In genomic region chr18:3121256-3121655, GRCh38 we compare ENCODE assay signal across 22 cellular contexts.
DNase-seq lines count a peak whose midpoint lies in the region; TF ChIP-seq lines count a peak whose summit lies in the region.
"Had no signal": no experiment of that assay in that cellular context is flagged by ENCODE, and none has a peak within 500 bp of the region (broad histone marks: within the 10 kb centered on the region; RNA-seq: fewer than 3 reads in every experiment).

No MANE protein-coding gene starts in this region.

- CTCF ChIA-PET in OCI-LY7 (lab: Charles Lee; ENCODE audit: unreplicated experiment), result no interaction called here

- no peaks in the 10 kb centered on the region for H3K27me3 ChIP-seq in mucosa of stomach (ENCODE audit: control insufficient read depth, insufficient read depth, low read length)
- H3K27me3 ChIP-seq: adrenal gland, hepatocyte had no signal

- no peaks in the 10 kb centered on the region for H3K79me2 ChIP-seq in OCI-LY7 (ENCODE audit: insufficient read depth, low read depth, low read length)
- H3K79me2 ChIP-seq: hepatocyte had no signal

- H3K4me1 ChIP-seq in OCI-LY7 (ENCODE audit: insufficient read depth, low read length, poor library complexity, severe bottlenecking) (no peaks in the 10 kb centered on the region), mucosa of stomach (ENCODE audit: control insufficient read depth, insufficient read depth, low read length) (peaks cover 41% of the 10 kb centered on the region)

- DNase-seq in GM10266 (ENCODE audit: extremely low spot score) (no peak), OCI-LY7 (ENCODE audit: low spot score) (peak; percentile 8), choroid plexus epithelial cell (ENCODE audit: low read depth) (peak; percentile 53), amniotic stem cell (lab: John Stamatoyannopoulos, UW) (no peak), AML-193 (lab: John Stamatoyannopoulos, UW) (no peak)
- no peak for DNase-seq in activated CD4-positive, alpha-beta T cell treated with anti-CD3 and anti-CD28 coated beads, Interleukin-2, amount 50 U/mL, for 48 hours
- DNase-seq: activated CD4-positive, alpha-beta T cell treated with anti-CD3 and anti-CD28 coated beads, Interleukin-2, amount 10 ng/mL, durations not matched to agents 7 days and 5 days; activated CD8-positive, alpha-beta memory T cell treated with anti-CD3 and anti-CD28 coated beads, Interleukin-2, amount 50 U/mL, for 48 hours; activated effector memory CD4-positive, alpha-beta T cell treated with anti-CD3 and anti-CD28 coated beads, Interleukin-2, amount 50 U/mL, for 16 hours; adrenal gland; CD8-positive, alpha-beta memory T cell; DMS53; effector memory CD4-positive, alpha-beta T cell; H9; NCI-H1417 treated with DMSO at 0.1 percent for 48 hours; NCI-H2107; NCI-H69; stimulated activated CD4-positive, alpha-beta T cell treated with anti-CD3 and anti-CD28 coated beads, Interleukin-2, amount 100 ng/mL, for 24 hours; stimulated activated naive B cell treated with anti-CD40 and anti-IgM and Interleukin-4, amounts not matched to agents 10 μg/mL and 1 μg/mL and 100 μg/mL, for 72 hours had no signal

- H3K4me3 ChIP-seq in OCI-LY7 (ENCODE audit: low read depth, low read length, poor library complexity, severe bottlenecking) (no peak overlapping the region), choroid plexus epithelial cell (ENCODE audit: low read depth, low read length) (no peak overlapping the region), mucosa of stomach (ENCODE audit: low read length) (no peak overlapping the region)
- H3K4me3 ChIP-seq: adrenal gland, hepatocyte, thoracic aorta had no signal

- POLR2A ChIA-PET in OCI-LY7 (lab: Charles Lee), result no interaction called here

- H2AFZ ChIP-seq in OCI-LY7 (ENCODE audit: low read length), result no peak overlapping the region
- H2AFZ ChIP-seq: hepatocyte had no signal

- no peaks in the 10 kb centered on the region for H3K9me2 ChIP-seq in OCI-LY7 (ENCODE audit: insufficient read depth, low read length)

- H4K20me1 ChIP-seq in OCI-LY7 (ENCODE audit: insufficient read depth, low read length), result no peaks in the 10 kb centered on the region

- TF ChIP-seq CTCF in GM10266 (IDR thresholded peaks at IDR 0.05; ENCODE audit: control insufficient read depth, insufficient read depth, low read depth, missing control alignments) (peak; percentile 4), OCI-LY7 (conservative IDR thresholded peaks at IDR 0.05; ENCODE audit: low read length) (peak; percentile 70), choroid plexus epithelial cell (conservative IDR thresholded peaks at IDR 0.05; ENCODE audit: low read depth, low read length) (peak; percentile 51)

- H3K9me3 ChIP-seq in OCI-LY7 (ENCODE audit: low read length), result no peaks in the 10 kb centered on the region
- no peaks in the 10 kb centered on the region for H3K9me3 ChIP-seq in mucosa of stomach (ENCODE audit: control insufficient read depth, low read length)
- H3K9me3 ChIP-seq: adrenal gland, thoracic aorta had no signal

- H3K36me3 ChIP-seq in OCI-LY7 (ENCODE audit: insufficient read depth, low read length), result no peaks in the 10 kb centered on the region
- no peaks in the 10 kb centered on the region for H3K36me3 ChIP-seq in mucosa of stomach (ENCODE audit: control insufficient read depth, insufficient read depth, low read length)
- H3K36me3 ChIP-seq: adrenal gland had no signal

- H3K27ac ChIP-seq in OCI-LY7 (ENCODE audit: low read depth, low read length, poor library complexity, severe bottlenecking), result no peak overlapping the region
- H3K27ac ChIP-seq: adrenal gland, hepatocyte, thoracic aorta had no signal

- no TSS peak for BruUV-seq in OCI-LY7 (replicated peaks; lab: Mats Ljungman, UMichigan)

- H3K4me2 ChIP-seq in OCI-LY7 (ENCODE audit: low read length), result no peak overlapping the region
- H3K4me2 ChIP-seq: hepatocyte had no signal

- intact Hi-C loops in OCI-LY7 (cut with micrococcal nuclease; ENCODE audit: unreplicated experiment), result no loop called here

- H3K9ac ChIP-seq in mucosa of stomach (ENCODE audit: low read length), result peak overlapping the region; percentile 30

Comparison
In these comparisons a context has a peak if more than half of its experiments do, and no peak if none do; other contexts are left out.
1. DNase-seq: peak in OCI-LY7 (single experiment) and choroid plexus epithelial cell (single experiment); none in GM10266 (single experiment), amniotic stem cell (single experiment), AML-193 (0 of 2) and activated CD4-positive, alpha-beta T cell treated with anti-CD3 and anti-CD28 coated beads, Interleukin-2, amount 50 U/mL, for 48 hours (0 of 2).
2. CTCF ChIP-seq: peak in every context shown above with its lines; median percentile 70 in OCI-LY7; 51 in choroid plexus epithelial cell; 4 in GM10266.